Comparison of ENCODE assay signal across 17 cellular contexts in the genomic region with DNA sequence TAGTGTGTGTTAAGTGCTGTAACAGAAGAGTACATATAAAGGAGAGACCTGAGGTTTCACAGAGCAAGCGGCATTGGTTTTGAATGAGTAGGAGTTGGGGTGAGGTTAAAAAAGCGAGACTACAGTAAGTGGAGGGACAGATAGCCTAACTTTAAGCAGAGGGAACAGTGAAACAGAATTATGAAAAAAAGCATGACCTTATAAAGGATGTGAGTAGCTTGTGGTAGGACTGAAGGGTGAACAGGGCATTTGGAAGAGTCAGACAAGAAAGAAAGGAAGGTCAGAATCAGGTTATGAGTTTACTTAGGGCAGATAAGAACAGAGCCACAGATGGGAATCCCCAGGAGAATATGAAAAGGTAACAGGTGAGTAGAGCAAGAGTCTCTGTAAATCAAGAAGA. TPM values are rescaled to one million over a fixed set of nuclear protein-coding genes. Genes with fewer than 3 reads are reported as not detected.
DNase-seq lines count a peak whose midpoint lies in the region; ATAC-seq, FAIRE-seq and TF ChIP-seq lines count a peak whose summit lies in the region.
"Had no signal": no experiment of that assay in that cellular context is flagged by ENCODE, and none has a peak within 500 bp of the region (broad histone marks: within the 10 kb centered on the region; RNA-seq: fewer than 3 reads in every experiment).

No MANE protein-coding gene starts in this region.

- CTCF ChIA-PET in GM12878 (lab: Yijun Ruan, JAX) = interaction anchor here (1.4 to 4.2 kb wide), 2 partner anchors 12 to 124 kb away, joined by 4 to 25 read pairs; no protein-coding TSS in a partner anchor

- H3K79me2 ChIP-seq in GM12878 (ENCODE audit: control insufficient read depth, insufficient read depth, low read length) = no peaks in the 10 kb centered on the region

- H3K4me3 ChIP-seq in GM12878 = 0 out of 2 replicates have a peak overlapping the region, but pooled peaks have one; percentile 3
- no peak overlapping the region for H3K4me3 ChIP-seq in left lung

- H3K9me3 ChIP-seq in GM12878 (replicated peaks; ENCODE audit: control insufficient read depth, insufficient read depth, low read length) (no peaks in the 10 kb centered on the region), left lung (no peaks in the 10 kb centered on the region)

- H2AFZ ChIP-seq in GM12878 (ENCODE audit: control insufficient read depth, low read depth, low read length) = no peak overlapping the region

- FAIRE-seq in GM12878 (lab: Jason Lieb, UNC) = peak; percentile 7
- FAIRE-seq: endometrium, islet of Langerhans, RCC 7860 had no signal

- TF ChIP-seq EP300 in GM12878 (IDR thresholded peaks at IDR 0.05; ENCODE audit: borderline replicate concordance in 1 of 2, control insufficient read depth in 1 of 2, low read depth in 2 of 2, low read length in 2 of 2) = no peak

- H3K36me3 ChIP-seq in GM12878 (ENCODE audit: control insufficient read depth in 2 of 2, insufficient read depth in 2 of 2, low read length in 1 of 2) (no peaks in the 10 kb centered on the region), left lung (peaks cover 0 to 30% of the 10 kb centered on the region in 2 donors)

- TF ChIP-seq POLR2A in GM12878 (IDR thresholded peaks at IDR 0.05; ENCODE audit: low read depth, low read length) = no peak

- H3K9ac ChIP-seq in GM12878 (ENCODE audit: control insufficient read depth, insufficient read depth, low read length) = no peak overlapping the region

- H3K4me1 ChIP-seq in GM12878 (ENCODE audit: control insufficient read depth, insufficient read depth, low read length) (peaks cover 14% of the 10 kb centered on the region), left lung (no peaks in the 10 kb centered on the region)

- no peak for TF ChIP-seq RAD21 in GM12878 (IDR thresholded peaks at IDR 0.05; ENCODE audit: insufficient read depth, low read depth, low read length)

- SMC1A ChIA-PET in GM12878 (lab: Charles Lee; ENCODE audit: uncharacterized antibody, unreplicated experiment) = interaction anchor here (0.6 kb wide), 1 partner anchor 337 kb away, joined by 3 read pairs; no protein-coding TSS in a partner anchor

- H3K27me3 ChIP-seq in GM12878 (replicated peaks in 1 of 2; ENCODE audit: control insufficient read depth in 2 of 2, insufficient read depth in 2 of 2, low read length in 1 of 2) = no peaks in the 10 kb centered on the region
- H3K27me3 ChIP-seq in left lung = no peaks in the 10 kb centered on the region

- WGBS in GM12878 (ENCODE audit: insufficient coverage, insufficient replicate concordance, low lambda C conversion rate, missing lambda C conversion rate) = 46% methylated on average over 2 of the region's 2 CpGs

- in situ Hi-C loops in GM12878 (cut with MboI) = no loop called here
- in situ Hi-C loops in G401 (cut with HindIII; ENCODE audit: low sequenced_read_pairs) = no loop called here

- no peaks in the 10 kb centered on the region for H4K20me1 ChIP-seq in GM12878 (ENCODE audit: control insufficient read depth, insufficient read depth)

- POLR2A ChIA-PET in GM12878 (lab: Charles Lee) = no interaction called here

- intact Hi-C loops in GM12878 (cut with micrococcal nuclease; ENCODE audit: unreplicated experiment) = no loop called here
- intact Hi-C loops in left lung (cut with DNase I) = no loop called here

- TF ChIP-seq CTCF in GM12878 (IDR thresholded peaks at IDR 0.05 in 2 of 3, conservative IDR thresholded peaks at IDR 0.05 in 1 of 3; ENCODE audit: control insufficient read depth in 2 of 3, extremely low read depth in 1 of 3, insufficient read depth in 1 of 3, low read depth in 3 of 3, low read length in 3 of 3) (no peak), left lung (IDR thresholded peaks at IDR 0.05) (no peak)

- RAD21 ChIA-PET in GM12878 (lab: Charles Lee; ENCODE audit: unreplicated experiment) = no interaction called here

- peak; percentile 50 for ATAC-seq in GM18520 (IDR thresholded peaks at IDR 0.05; ENCODE audit: unreplicated experiment)
- ATAC-seq in GM21390 (IDR thresholded peaks at IDR 0.05; ENCODE audit: unreplicated experiment) = peak; percentile 81
- ATAC-seq in HG03039 (IDR thresholded peaks at IDR 0.05; ENCODE audit: unreplicated experiment) = peak; percentile 67
- peak; percentile 75 for ATAC-seq in GM12878
- no peak for ATAC-seq in left lung

- no TSS peak for BruUV-seq in GM12878 (replicated peaks; lab: Mats Ljungman, UMichigan)

- H3K4me2 ChIP-seq in GM12878 (ENCODE audit: control insufficient read depth, insufficient read depth) = peak overlapping the region; percentile 39

- H3K27ac ChIP-seq in GM12878 (ENCODE audit: control insufficient read depth, insufficient read depth) = no peak overlapping the region
- no peak overlapping the region for H3K27ac ChIP-seq in left lung

- DNase-seq in GM12878 (ENCODE audit: low read depth, low spot score) (no peak), left lung (no peak), G401 (ENCODE audit: low spot score) (no peak)
- no peak for DNase-seq in NK-92 treated with Interleukin-12 subunit alpha and Interleukin-12 subunit beta, amount 100 ng/mL, for 24 hours (lab: John Stamatoyannopoulos, UW)
- DNase-seq: activated naive CD4-positive, alpha-beta T cell treated with Interleukin-2 at 50 U/mL for 16 hours; C1 segment of cervical spinal cord; DND-41; NCI-H510A; occipital lobe had no signal

TF ChIP-seq in GM12878, 131 proteins besides CTCF, POLR2A, EP300 and RAD21 (continues in another document):
- no peak for TF ChIP-seq BCLAF1 (IDR thresholded peaks at IDR 0.05)
- peak; percentile 51 for TF ChIP-seq RUNX3 (IDR thresholded peaks at IDR 0.05; ENCODE audit: low read length)

RNA-seq across cellular contexts. Expression of gene MSANTD3, which starts 22.5 kb away (rescaled TPM):
- total RNA-seq in GM12878 (2013; cell fraction: nucleolus; rRNA removed) = 9.3 and 9.6 TPM in 2 replicates
- total RNA-seq in GM12878 (2014; rRNA removed) (16.0 and 16.5 TPM in 2 replicates), GM12878 (2014; rRNA removed; fragmentation: Illumina TruSeq; extraction: Trizol) (17.1 and 19.7 TPM in 2 replicates), GM12878 (2021) (19.5 and 20.9 TPM in 2 replicates), left lung (10 to 100 TPM; 30.7 to 31.7 TPM)
- polyA plus RNA-seq in GM12878 (2011; ENCODE audit: low read depth) = 6.2 TPM
- polyA plus RNA-seq in GM12878 (2011; rRNA removed) (13.3 and 18.1 TPM in 2 replicates), GM12878 (2014; fragmentation: Illumina TruSeq; extraction: Trizol) (18.0 and 20.2 TPM in 2 replicates), GM12878 (2014; fragmentation: Nextera tagmentation; extraction: Ambion mirVana) (10 to 100 TPM in 1 of 2 experiments, 1 to 10 TPM in 1; 7.0 to 12.1 TPM), GM12878 (2014; rRNA removed) (19.2 and 21.2 TPM in 2 replicates), GM12878 (2016; fragmentation: Nextera tagmentation; extraction: Ambion mirVana) (1 to 10 TPM; 5.8 to 5.9 TPM)
- polyA plus RNA-seq in GM12878 (2011; cell fraction: cytosol; rRNA removed) = 10.7 and 11.2 TPM in 2 replicates
- polyA plus RNA-seq in GM12878 (2011; cell fraction: nucleus; rRNA removed) = 5.9 and 6.5 TPM in 2 replicates
- 6.6 and 7.4 TPM in 2 replicates for polyA plus RNA-seq in GM12878 (2012)
- 8.4 and 11.3 TPM in 2 replicates for polyA minus RNA-seq in GM12878 (2011; rRNA and poly(A)+ RNA removed)
- 5.3 and 8.7 TPM in 2 replicates for polyA minus RNA-seq in GM12878 (2011; cell fraction: cytosol; rRNA and poly(A)+ RNA removed)
- polyA minus RNA-seq in GM12878 (2011; cell fraction: nucleus; rRNA and poly(A)+ RNA removed) = 3.4 and 5.9 TPM in 2 replicates
- 50.8 and 63.5 TPM in 2 replicates for total RNA-seq in G401 (2014; rRNA removed; shearing (Covaris generic))

RNA-seq across cellular contexts. Expression of gene TMEFF1, which starts 23.5 kb away (rescaled TPM):
- total RNA-seq in GM12878 (2013; cell fraction: nucleolus; rRNA removed) = 0.20 TPM in 1 of 2 replicates, not detected in the other
- total RNA-seq in GM12878 (2014; rRNA removed) = 0.11 TPM in 1 of 2 replicates, not detected in the other
- total RNA-seq in GM12878 (2014; rRNA removed; fragmentation: Illumina TruSeq; extraction: Trizol) = 0.09 TPM in 2 replicates
- total RNA-seq in GM12878 (2021) = 0.38 and 0.58 TPM in 2 replicates
- not detected for polyA plus RNA-seq in GM12878 (2011; ENCODE audit: low read depth)
- 0.04 and 0.06 TPM in 2 replicates for polyA plus RNA-seq in GM12878 (2011; rRNA removed)
- polyA plus RNA-seq in GM12878 (2011; cell fraction: cytosol; rRNA removed) = 0.03 TPM in 1 of 2 replicates, not detected in the other
- not detected in 2 replicates for polyA plus RNA-seq in GM12878 (2011; cell fraction: nucleus; rRNA removed)
- 0.11 TPM in 1 of 2 replicates, not detected in the other for polyA plus RNA-seq in GM12878 (2012)
- 0.03 TPM in 1 of 2 replicates, not detected in the other for polyA plus RNA-seq in GM12878 (2014; fragmentation: Illumina TruSeq; extraction: Trizol)
- not detected for polyA plus RNA-seq in GM12878 (2014; fragmentation: Nextera tagmentation; extraction: Ambion mirVana)
- polyA plus RNA-seq in GM12878 (2014; rRNA removed) = 0.13 and 0.55 TPM in 2 replicates
- under 1 TPM in 1 of 2 experiments, not detected in 1; 0.23 TPM for polyA plus RNA-seq in GM12878 (2016; fragmentation: Nextera tagmentation; extraction: Ambion mirVana)
- not detected in 2 replicates for polyA minus RNA-seq in GM12878 (2011; rRNA and poly(A)+ RNA removed)
- not detected in 2 replicates for polyA minus RNA-seq in GM12878 (2011; cell fraction: cytosol; rRNA and poly(A)+ RNA removed)
- polyA minus RNA-seq in GM12878 (2011; cell fraction: nucleus; rRNA and poly(A)+ RNA removed) = not detected in 2 replicates
- under 1 TPM in 1 of 2 donors, not detected in 1; 0.58 TPM for total RNA-seq in left lung
- total RNA-seq in G401 (2014; rRNA removed; shearing (Covaris generic)) = 11.8 and 24.6 TPM in 2 replicates
- total RNA-seq: skeletal muscle tissue; T-helper 1 cell treated with Interleukin-12 subunit alpha and Interleukin-12 subunit beta and Interleukin-4 antibody, amounts not matched to agents 30 ng/mL and 1 ng/mL, for 36 hours had no signal
